8 cellular contexts compared by ENCODE assay signal in the genomic region with DNA sequence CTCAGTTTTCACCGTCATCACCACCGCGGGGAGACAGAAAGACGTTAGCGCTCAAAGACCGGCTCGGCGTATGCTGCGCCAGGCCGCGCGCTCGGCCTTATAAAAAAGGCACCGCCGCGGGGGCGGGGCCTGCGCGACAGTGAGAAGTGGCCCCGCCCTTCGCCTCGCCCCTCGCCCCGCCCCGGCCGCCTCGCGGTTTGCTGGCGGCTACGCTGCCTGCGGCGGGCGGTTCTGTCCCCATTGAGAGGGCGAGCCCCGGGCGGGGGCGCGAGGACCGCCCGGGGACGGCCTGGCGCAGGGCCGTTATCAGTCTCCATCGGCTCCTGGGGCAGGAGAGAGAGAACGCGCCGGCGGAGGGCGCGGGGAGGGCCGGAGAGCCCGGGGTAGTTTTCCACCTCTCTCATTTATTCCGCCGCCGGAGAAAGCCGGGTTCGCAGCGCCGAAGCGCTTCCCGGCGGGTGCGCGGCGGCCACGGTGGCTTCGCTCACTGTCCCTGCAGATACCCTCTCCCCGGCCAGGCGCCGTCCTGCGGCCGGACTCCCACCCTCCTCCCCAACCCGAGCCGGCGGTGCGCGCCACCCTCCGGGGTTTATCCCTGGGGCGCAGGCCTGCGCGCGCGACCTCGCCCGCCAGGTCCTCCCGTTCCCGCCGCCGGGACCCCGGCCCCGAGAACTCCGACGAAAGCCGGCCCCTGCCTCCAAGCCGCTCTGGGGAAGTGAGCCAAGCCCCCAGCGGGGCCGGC.
DNase-seq lines count a peak whose midpoint lies in the region; ATAC-seq and TF ChIP-seq lines count a peak whose summit lies in the region.

No MANE protein-coding gene starts in this region.

- peak; percentile 67 for DNase-seq in AG04450 (ENCODE audit: low read depth, low spot score)
- DNase-seq in NCI-H2196 treated with DMSO at 0.1 percent for 48 hours (lab: John Stamatoyannopoulos, UW; ENCODE audit: unreplicated experiment), result peak; percentile 85
- peak; percentile 91 to 94 (median 92) for DNase-seq in activated CD4-positive, CD25-positive, alpha-beta regulatory T cell (lab: John Stamatoyannopoulos, UW)
- peak; percentile 32 to 98 (median 93) for DNase-seq in caudate nucleus (lab: John Stamatoyannopoulos, UW)
- DNase-seq in islet precursor cell, result peak; percentile 95
- peak; percentile 97 for DNase-seq in stimulated activated CD4-positive, alpha-beta T cell treated with anti-CD3 and anti-CD28 coated beads, Interleukin-12 subunit alpha, Interleukin-12 subunit beta, amount 100 ng/mL, for 4 hours

- POLR2A ChIA-PET in AG04450 (lab: Yijun Ruan, JAX), result interaction anchor here (1.3 kb wide), 1 partner anchor 248 kb away, joined by 7 read pairs; no protein-coding TSS in a partner anchor

- no peak for TF ChIP-seq CTCF in AG04450 (IDR thresholded peaks at IDR 0.05; ENCODE audit: low read depth, low read length)

- H3K9me3 ChIP-seq in AG04450 (ENCODE audit: control insufficient read depth, insufficient read depth, low read length), result no peaks in the 10 kb centered on the region

- peak overlapping the region; percentile 94 for H3K4me3 ChIP-seq in AG04450 (ENCODE audit: low read depth, low read length)

- H3K27ac ChIP-seq in AG04450 (ENCODE audit: low read depth, low read length), result peak overlapping the region; percentile 85
- H3K27ac ChIP-seq in caudate nucleus (ENCODE audit: low read depth, low read length), result peak overlapping the region; percentile 97

- ATAC-seq in GM18873 (IDR thresholded peaks at IDR 0.05; ENCODE audit: low FRiP score, unreplicated experiment) (peak; percentile 67), HG03108 (IDR thresholded peaks at IDR 0.05; ENCODE audit: unreplicated experiment) (peak; percentile 74)

- H3K27me3 ChIP-seq in AG04450 (ENCODE audit: control insufficient read depth, insufficient read depth, low read length), result no peaks in the 10 kb centered on the region

- CTCF ChIA-PET in AG04450 (lab: Charles Lee), result interaction anchor here (1.6 kb wide), 2 partner anchors 18 to 766 kb away, joined by 6 read pairs; no protein-coding TSS in a partner anchor

Comparison
In these comparisons a context has a peak if more than half of its experiments do, and no peak if none do; other contexts are left out.
1. Peak in every context shown above with its lines: DNase-seq, ATAC-seq, H3K4me3 ChIP-seq and H3K27ac ChIP-seq.